ENCODE assay signal across 7 cellular contexts in genomic region chr3:2352134-2352762, GRCh38.
"Had no signal": no experiment of that assay in that cellular context is flagged by ENCODE, and none has a peak within 500 bp of the region (broad histone marks: within the 10 kb centered on the region; RNA-seq: fewer than 3 reads in every experiment).

No MANE protein-coding gene starts in this region.

- ATAC-seq: GM23338 had no signal

- H3K4me3 Mint-ChIP-seq: GM23338, H9 had no signal

- H3K4me3 ChIP-seq: GM23338 had no signal

- H3K4me1 Mint-ChIP-seq: GM23338 had no signal

- FAIRE-seq: H1, H54, HTR-8/SVneo had no signal

- H3K27ac Mint-ChIP-seq: GM23338, H9 had no signal

- DNase-seq: H9, HCEC 1CT, IMR-90 had no signal
